Comparison of ENCODE assay signal across 11 cellular contexts in the genomic region with DNA sequence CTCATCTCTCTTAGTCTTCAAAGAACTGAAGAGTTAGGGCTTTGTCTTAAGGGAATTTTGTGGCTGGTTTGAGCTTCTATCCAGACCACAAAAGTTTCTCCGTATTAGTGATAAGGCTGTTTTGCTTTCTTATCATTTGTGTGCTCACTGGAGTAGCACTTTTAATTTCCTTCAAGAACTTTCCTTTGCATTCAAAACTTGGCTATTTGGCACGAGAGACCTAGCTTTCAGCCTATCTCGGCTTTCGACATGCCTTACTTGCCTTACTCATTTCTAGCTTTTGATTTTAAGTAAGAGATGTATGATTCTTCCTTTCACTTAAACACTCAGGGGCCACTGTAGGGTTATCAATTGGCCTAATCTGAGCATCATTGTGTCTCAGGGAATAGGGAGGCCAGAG. TPM values are rescaled to one million over a fixed set of nuclear protein-coding genes. Genes with fewer than 3 reads are reported as not detected.
A peak's percentile ranks its signal among the peaks of the same experiment; 100 is the strongest.
DNase-seq lines count a peak whose midpoint lies in the region; ATAC-seq, FAIRE-seq and TF ChIP-seq lines count a peak whose summit lies in the region.
"Had no signal": no experiment of that assay in that cellular context is flagged by ENCODE, and none has a peak within 500 bp of the region (broad histone marks: within the 10 kb centered on the region; RNA-seq: fewer than 3 reads in every experiment).

No MANE protein-coding gene starts in this region.

- no peak for FAIRE-seq in astrocyte (lab: Jason Lieb, UNC)
- FAIRE-seq: kidney had no signal

- H4K20me1 ChIP-seq in astrocyte (ENCODE audit: insufficient read depth, low read length) = peaks cover 6% of the 10 kb centered on the region
- H4K20me1 ChIP-seq in hepatocyte (ENCODE audit: insufficient read depth, poor library complexity, severe bottlenecking) = no peaks in the 10 kb centered on the region

- no peaks in the 10 kb centered on the region for H3K27me3 ChIP-seq in astrocyte (ENCODE audit: insufficient read depth, low read length)
- H3K27me3 ChIP-seq in hepatocyte = no peaks in the 10 kb centered on the region
- H3K27me3 ChIP-seq: brain microvascular endothelial cell had no signal

- WGBS in hepatocyte (ENCODE audit: low lambda C conversion rate, missing lambda C conversion rate) = 76% methylated on average over 4 of the region's 4 CpGs

- H2AFZ ChIP-seq in astrocyte (ENCODE audit: low read depth, low read length) = no peak overlapping the region
- no peak overlapping the region for H2AFZ ChIP-seq in hepatocyte

- H3K4me1 ChIP-seq in astrocyte (ENCODE audit: insufficient read depth, low read length) (no peaks in the 10 kb centered on the region), hepatocyte (ENCODE audit: insufficient read depth) (no peaks in the 10 kb centered on the region)

- H3K4me1 Mint-ChIP-seq in activated CD8-positive, alpha-beta memory T cell treated with anti-CD3 and anti-CD28 coated beads, Interleukin-2, amount 10 ng/mL, durations not matched to agents 7 days and 5 days = peaks cover 23% of the 10 kb centered on the region
- no peaks in the 10 kb centered on the region for H3K4me1 Mint-ChIP-seq in astrocyte (ENCODE audit: low read depth, unreplicated experiment)

- no peaks in the 10 kb centered on the region for H3K27me3 Mint-ChIP-seq in activated CD8-positive, alpha-beta memory T cell treated with anti-CD3 and anti-CD28 coated beads, Interleukin-2, amount 10 ng/mL, durations not matched to agents 7 days and 5 days
- no peaks in the 10 kb centered on the region for H3K27me3 Mint-ChIP-seq in astrocyte (ENCODE audit: low read depth, unreplicated experiment)

- no peaks in the 10 kb centered on the region for H3K79me2 ChIP-seq in astrocyte (ENCODE audit: insufficient read depth, low read length)
- no peaks in the 10 kb centered on the region for H3K79me2 ChIP-seq in hepatocyte

- no peak overlapping the region for H3K4me3 ChIP-seq in astrocyte (ENCODE audit: insufficient read depth, low read depth, low read length)
- H3K4me3 ChIP-seq in hepatocyte = no peak overlapping the region

- H3K9me2 ChIP-seq in hepatocyte (replicated peaks; ENCODE audit: insufficient read depth) = no peaks in the 10 kb centered on the region

- no peak overlapping the region for H3K27ac Mint-ChIP-seq in activated CD8-positive, alpha-beta memory T cell treated with anti-CD3 and anti-CD28 coated beads, Interleukin-2, amount 10 ng/mL, durations not matched to agents 7 days and 5 days
- H3K27ac Mint-ChIP-seq in astrocyte (ENCODE audit: unreplicated experiment) = no peak overlapping the region

- H3K9ac ChIP-seq in astrocyte (ENCODE audit: low read length) = no peak overlapping the region

- CTCF ChIA-PET in activated CD8-positive, alpha-beta memory T cell treated with anti-CD3 and anti-CD28 coated beads, Interleukin-2, amount 10 ng/mL, durations not matched to agents 7 days and 5 days (lab: Charles Lee) = no interaction called here

- no peaks in the 10 kb centered on the region for H3K9me3 ChIP-seq in astrocyte (ENCODE audit: insufficient read depth, low read depth, low read length)
- H3K9me3 ChIP-seq in hepatocyte (ENCODE audit: low read depth) = no peaks in the 10 kb centered on the region

- no peak overlapping the region for H3K27ac ChIP-seq in astrocyte (ENCODE audit: low read depth, low read length)
- H3K27ac ChIP-seq in hepatocyte = no peak overlapping the region
- H3K27ac ChIP-seq: brain microvascular endothelial cell, RWPE1 had no signal

- no peak for TF ChIP-seq CTCF in astrocyte (IDR thresholded peaks at IDR 0.05; ENCODE audit: insufficient read depth, low read depth, low read length)
- TF ChIP-seq CTCF in hepatocyte (IDR thresholded peaks at IDR 0.05; ENCODE audit: poor library complexity) = no peak

- no peak overlapping the region for H3K4me3 Mint-ChIP-seq in activated CD8-positive, alpha-beta memory T cell treated with anti-CD3 and anti-CD28 coated beads, Interleukin-2, amount 10 ng/mL, durations not matched to agents 7 days and 5 days
- H3K4me3 Mint-ChIP-seq in astrocyte (ENCODE audit: unreplicated experiment) = no peak overlapping the region

- ATAC-seq in activated CD8-positive, alpha-beta memory T cell treated with anti-CD3 and anti-CD28 coated beads, Interleukin-2, amount 10 ng/mL, durations not matched to agents 7 days and 5 days = peak; percentile 78
- ATAC-seq in GM21447 (IDR thresholded peaks at IDR 0.05; ENCODE audit: unreplicated experiment) (peak; percentile 92), HG03103 (IDR thresholded peaks at IDR 0.05; ENCODE audit: low read depth, unreplicated experiment) (peak; percentile 90)

- no peak for DNase-seq in activated CD8-positive, alpha-beta memory T cell treated with anti-CD3 and anti-CD28 coated beads, Interleukin-2, amount 10 ng/mL, durations not matched to agents 7 days and 5 days
- DNase-seq in activated CD8-positive, alpha-beta memory T cell treated with anti-CD3 and anti-CD28 coated beads, Interleukin-2, amount 50 U/mL, for 48 hours = no peak
- DNase-seq in astrocyte (ENCODE audit: low read depth) (peak; percentile 30), cerebellar cortex (ENCODE audit: low spot score) (no peak), dermis blood vessel endothelial cell (no peak), hepatocyte (ENCODE audit: low spot score) (no peak)
- DNase-seq: brain microvascular endothelial cell, kidney had no signal

- H3K36me3 Mint-ChIP-seq in activated CD8-positive, alpha-beta memory T cell treated with anti-CD3 and anti-CD28 coated beads, Interleukin-2, amount 10 ng/mL, durations not matched to agents 7 days and 5 days = peaks cover 47% of the 10 kb centered on the region
- H3K36me3 Mint-ChIP-seq in astrocyte (ENCODE audit: low read depth, unreplicated experiment) = peaks cover 9% of the 10 kb centered on the region

- H3K9me3 Mint-ChIP-seq in activated CD8-positive, alpha-beta memory T cell treated with anti-CD3 and anti-CD28 coated beads, Interleukin-2, amount 10 ng/mL, durations not matched to agents 7 days and 5 days (ENCODE audit: low read depth) = no peaks in the 10 kb centered on the region
- no peaks in the 10 kb centered on the region for H3K9me3 Mint-ChIP-seq in astrocyte (ENCODE audit: unreplicated experiment)

- H3K4me2 ChIP-seq in astrocyte (ENCODE audit: low read length) (no peak overlapping the region), hepatocyte (no peak overlapping the region)

- no peaks in the 10 kb centered on the region for H3K36me3 ChIP-seq in astrocyte (ENCODE audit: insufficient read depth, low read length)
- H3K36me3 ChIP-seq in hepatocyte (replicated peaks; ENCODE audit: insufficient read depth, low read depth) = no peaks in the 10 kb centered on the region

RNA-seq across cellular contexts. Expression of a gene that starts 29.9 kb away (rescaled TPM):
- total RNA-seq in activated CD8-positive, alpha-beta memory T cell treated with anti-CD3 and anti-CD28 coated beads, Interleukin-2, amount 10 ng/mL, durations not matched to agents 7 days and 5 days = 10 to 100 TPM; 32.6 to 33.4 TPM
- total RNA-seq in astrocyte (23.5 and 24.2 TPM in 2 replicates), dermis blood vessel endothelial cell (15.8 and 22.7 TPM in 2 replicates), hepatocyte (18.5 and 22.3 TPM in 2 replicates)
- polyA plus RNA-seq in hepatocyte = 32.1 and 33.7 TPM in 2 replicates

RNA-seq across cellular contexts. Expression of a gene that starts 55.7 kb away (rescaled TPM):
- total RNA-seq in activated CD8-positive, alpha-beta memory T cell treated with anti-CD3 and anti-CD28 coated beads, Interleukin-2, amount 10 ng/mL, durations not matched to agents 7 days and 5 days = 10 to 100 TPM in 1 of 2 experiments, 1 to 10 TPM in 1; 8.5 to 10.3 TPM
- total RNA-seq in astrocyte = 15.2 and 15.8 TPM in 2 replicates
- total RNA-seq in dermis blood vessel endothelial cell = 19.4 and 28.4 TPM in 2 replicates
- 30.9 and 32.6 TPM in 2 replicates for total RNA-seq in hepatocyte
- 29.7 and 33.8 TPM in 2 replicates for polyA plus RNA-seq in hepatocyte
